In genomic region chr19:37979547-37980082, GRCh38 we compare ENCODE assay signal across 1 cellular context.
TF ChIP-seq lines count a peak whose summit lies in the region.

No MANE protein-coding gene starts in this region.

TF ChIP-seq in GM12878, 131 proteins besides CTCF, POLR2A, EP300 and RAD21 (continued from another document):
- peak; percentile 49; the same call in 1 of the 2 replicates for TF ChIP-seq MAX (IDR thresholded peaks at IDR 0.05; ENCODE audit: low read depth, low read length)
- no peak for TF ChIP-seq NFXL1 (IDR thresholded peaks at IDR 0.05; ENCODE audit: borderline replicate concordance)
- no peak for TF ChIP-seq HDGF (IDR thresholded peaks at IDR 0.05)
- no peak for TF ChIP-seq SPI1 (IDR thresholded peaks at IDR 0.05; ENCODE audit: borderline replicate concordance, insufficient read depth, low read depth, low read length)
- TF ChIP-seq SREBF1 (IDR thresholded peaks at IDR 0.05; ENCODE audit: low read length) = no peak
- no peak for TF ChIP-seq SP1 (IDR thresholded peaks at IDR 0.05; ENCODE audit: low read depth, low read length)
- TF ChIP-seq ZNF207 (IDR thresholded peaks at IDR 0.05; ENCODE audit: borderline replicate concordance) = peak; percentile 65; the same call in 1 of the 2 replicates
- TF ChIP-seq CHD1 (IDR thresholded peaks at IDR 0.05; ENCODE audit: low read depth, low read length) = 0 out of 2 replicates have a peak, but pooled peaks have one; percentile 58
- TF ChIP-seq DPF2 (IDR thresholded peaks at IDR 0.05) = peak; percentile 75
- peak; percentile 53; the same call in 1 of the 2 replicates for TF ChIP-seq MTA3 (IDR thresholded peaks at IDR 0.05; ENCODE audit: borderline replicate concordance, low read length)
- TF ChIP-seq POLR2AphosphoS2 (IDR thresholded peaks at IDR 0.05; ENCODE audit: low read depth, low read length) = no peak
- peak; percentile 78 for TF ChIP-seq ZBTB40 (IDR thresholded peaks at IDR 0.05; ENCODE audit: borderline replicate concordance)
- TF ChIP-seq, protein P1, sequence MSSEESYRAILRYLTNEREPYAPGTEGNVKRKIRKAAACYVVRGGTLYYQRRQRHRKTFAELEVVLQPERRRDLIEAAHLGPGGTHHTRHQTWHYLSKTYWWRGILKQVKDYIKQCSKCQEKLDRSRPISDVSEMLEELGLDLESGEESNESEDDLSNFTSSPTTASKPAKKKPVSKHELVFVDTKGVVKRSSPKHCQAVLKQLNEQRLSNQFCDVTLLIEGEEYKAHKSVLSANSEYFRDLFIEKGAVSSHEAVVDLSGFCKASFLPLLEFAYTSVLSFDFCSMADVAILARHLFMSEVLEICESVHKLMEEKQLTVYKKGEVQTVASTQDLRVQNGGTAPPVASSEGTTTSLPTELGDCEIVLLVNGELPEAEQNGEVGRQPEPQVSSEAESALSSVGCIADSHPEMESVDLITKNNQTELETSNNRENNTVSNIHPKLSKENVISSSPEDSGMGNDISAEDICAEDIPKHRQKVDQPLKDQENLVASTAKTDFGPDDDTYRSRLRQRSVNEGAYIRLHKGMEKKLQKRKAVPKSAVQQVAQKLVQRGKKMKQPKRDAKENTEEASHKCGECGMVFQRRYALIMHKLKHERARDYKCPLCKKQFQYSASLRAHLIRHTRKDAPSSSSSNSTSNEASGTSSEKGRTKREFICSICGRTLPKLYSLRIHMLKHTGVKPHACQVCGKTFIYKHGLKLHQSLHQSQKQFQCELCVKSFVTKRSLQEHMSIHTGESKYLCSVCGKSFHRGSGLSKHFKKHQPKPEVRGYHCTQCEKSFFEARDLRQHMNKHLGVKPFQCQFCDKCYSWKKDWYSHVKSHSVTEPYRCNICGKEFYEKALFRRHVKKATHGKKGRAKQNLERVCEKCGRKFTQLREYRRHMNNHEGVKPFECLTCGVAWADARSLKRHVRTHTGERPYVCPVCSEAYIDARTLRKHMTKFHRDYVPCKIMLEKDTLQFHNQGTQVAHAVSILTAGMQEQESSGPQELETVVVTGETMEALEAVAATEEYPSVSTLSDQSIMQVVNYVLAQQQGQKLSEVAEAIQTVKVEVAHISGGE (CRISPR knock-in tag; IDR thresholded peaks at IDR 0.05) = no peak
- peak; percentile 85 for TF ChIP-seq TCF12 (IDR thresholded peaks at IDR 0.05; ENCODE audit: low read depth, low read length)
- TF ChIP-seq SIN3A (IDR thresholded peaks at IDR 0.05; ENCODE audit: low read depth, low read length) = no peak
- TF ChIP-seq SREBF2 (IDR thresholded peaks at IDR 0.05; ENCODE audit: low read length) = no peak
- TF ChIP-seq, protein P2, sequence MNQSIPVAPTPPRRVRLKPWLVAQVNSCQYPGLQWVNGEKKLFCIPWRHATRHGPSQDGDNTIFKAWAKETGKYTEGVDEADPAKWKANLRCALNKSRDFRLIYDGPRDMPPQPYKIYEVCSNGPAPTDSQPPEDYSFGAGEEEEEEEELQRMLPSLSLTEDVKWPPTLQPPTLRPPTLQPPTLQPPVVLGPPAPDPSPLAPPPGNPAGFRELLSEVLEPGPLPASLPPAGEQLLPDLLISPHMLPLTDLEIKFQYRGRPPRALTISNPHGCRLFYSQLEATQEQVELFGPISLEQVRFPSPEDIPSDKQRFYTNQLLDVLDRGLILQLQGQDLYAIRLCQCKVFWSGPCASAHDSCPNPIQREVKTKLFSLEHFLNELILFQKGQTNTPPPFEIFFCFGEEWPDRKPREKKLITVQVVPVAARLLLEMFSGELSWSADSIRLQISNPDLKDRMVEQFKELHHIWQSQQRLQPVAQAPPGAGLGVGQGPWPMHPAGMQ (IDR thresholded peaks at IDR 0.05; ENCODE audit: borderline replicate concordance) = no peak
- 0 out of 2 replicates have a peak, but pooled peaks have one; percentile 28 for TF ChIP-seq ZNF592 (IDR thresholded peaks at IDR 0.05)
- no peak for TF ChIP-seq FOS (IDR thresholded peaks at IDR 0.05; ENCODE audit: borderline replicate concordance, extremely low read depth, insufficient read length)
- TF ChIP-seq NR2C1 (IDR thresholded peaks at IDR 0.05) = no peak
- TF ChIP-seq BMI1 (IDR thresholded peaks at IDR 0.05; ENCODE audit: borderline replicate concordance) = no peak
- TF ChIP-seq ESRRA (IDR thresholded peaks at IDR 0.05; ENCODE audit: low read length) = no peak
- TF ChIP-seq YBX1 (IDR thresholded peaks at IDR 0.05) = no peak
- TF ChIP-seq CREM (IDR thresholded peaks at IDR 0.05; ENCODE audit: low read depth) = no peak
- TF ChIP-seq, protein P3, sequence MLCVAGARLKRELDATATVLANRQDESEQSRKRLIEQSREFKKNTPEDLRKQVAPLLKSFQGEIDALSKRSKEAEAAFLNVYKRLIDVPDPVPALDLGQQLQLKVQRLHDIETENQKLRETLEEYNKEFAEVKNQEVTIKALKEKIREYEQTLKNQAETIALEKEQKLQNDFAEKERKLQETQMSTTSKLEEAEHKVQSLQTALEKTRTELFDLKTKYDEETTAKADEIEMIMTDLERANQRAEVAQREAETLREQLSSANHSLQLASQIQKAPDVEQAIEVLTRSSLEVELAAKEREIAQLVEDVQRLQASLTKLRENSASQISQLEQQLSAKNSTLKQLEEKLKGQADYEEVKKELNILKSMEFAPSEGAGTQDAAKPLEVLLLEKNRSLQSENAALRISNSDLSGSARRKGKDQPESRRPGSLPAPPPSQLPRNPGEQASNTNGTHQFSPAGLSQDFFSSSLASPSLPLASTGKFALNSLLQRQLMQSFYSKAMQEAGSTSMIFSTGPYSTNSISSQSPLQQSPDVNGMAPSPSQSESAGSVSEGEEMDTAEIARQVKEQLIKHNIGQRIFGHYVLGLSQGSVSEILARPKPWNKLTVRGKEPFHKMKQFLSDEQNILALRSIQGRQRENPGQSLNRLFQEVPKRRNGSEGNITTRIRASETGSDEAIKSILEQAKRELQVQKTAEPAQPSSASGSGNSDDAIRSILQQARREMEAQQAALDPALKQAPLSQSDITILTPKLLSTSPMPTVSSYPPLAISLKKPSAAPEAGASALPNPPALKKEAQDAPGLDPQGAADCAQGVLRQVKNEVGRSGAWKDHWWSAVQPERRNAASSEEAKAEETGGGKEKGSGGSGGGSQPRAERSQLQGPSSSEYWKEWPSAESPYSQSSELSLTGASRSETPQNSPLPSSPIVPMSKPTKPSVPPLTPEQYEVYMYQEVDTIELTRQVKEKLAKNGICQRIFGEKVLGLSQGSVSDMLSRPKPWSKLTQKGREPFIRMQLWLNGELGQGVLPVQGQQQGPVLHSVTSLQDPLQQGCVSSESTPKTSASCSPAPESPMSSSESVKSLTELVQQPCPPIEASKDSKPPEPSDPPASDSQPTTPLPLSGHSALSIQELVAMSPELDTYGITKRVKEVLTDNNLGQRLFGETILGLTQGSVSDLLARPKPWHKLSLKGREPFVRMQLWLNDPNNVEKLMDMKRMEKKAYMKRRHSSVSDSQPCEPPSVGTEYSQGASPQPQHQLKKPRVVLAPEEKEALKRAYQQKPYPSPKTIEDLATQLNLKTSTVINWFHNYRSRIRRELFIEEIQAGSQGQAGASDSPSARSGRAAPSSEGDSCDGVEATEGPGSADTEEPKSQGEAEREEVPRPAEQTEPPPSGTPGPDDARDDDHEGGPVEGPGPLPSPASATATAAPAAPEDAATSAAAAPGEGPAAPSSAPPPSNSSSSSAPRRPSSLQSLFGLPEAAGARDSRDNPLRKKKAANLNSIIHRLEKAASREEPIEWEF (IDR thresholded peaks at IDR 0.05; ENCODE audit: insufficient replicate concordance, low read depth, low read length) = no peak
- peak; percentile 55; the same call in 1 of the 2 replicates for TF ChIP-seq CBFB (IDR thresholded peaks at IDR 0.05; ENCODE audit: low read depth)
- no peak for TF ChIP-seq ZNF24 (IDR thresholded peaks at IDR 0.05)
- TF ChIP-seq, protein P4, sequence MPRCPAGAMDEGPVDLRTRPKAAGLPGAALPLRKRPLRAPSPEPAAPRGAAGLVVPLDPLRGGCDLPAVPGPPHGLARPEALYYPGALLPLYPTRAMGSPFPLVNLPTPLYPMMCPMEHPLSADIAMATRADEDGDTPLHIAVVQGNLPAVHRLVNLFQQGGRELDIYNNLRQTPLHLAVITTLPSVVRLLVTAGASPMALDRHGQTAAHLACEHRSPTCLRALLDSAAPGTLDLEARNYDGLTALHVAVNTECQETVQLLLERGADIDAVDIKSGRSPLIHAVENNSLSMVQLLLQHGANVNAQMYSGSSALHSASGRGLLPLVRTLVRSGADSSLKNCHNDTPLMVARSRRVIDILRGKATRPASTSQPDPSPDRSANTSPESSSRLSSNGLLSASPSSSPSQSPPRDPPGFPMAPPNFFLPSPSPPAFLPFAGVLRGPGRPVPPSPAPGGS (IDR thresholded peaks at IDR 0.05; ENCODE audit: borderline replicate concordance, insufficient read depth, low read depth, low read length, poor library complexity, severe bottlenecking) = no peak
- no peak for TF ChIP-seq MEF2A (IDR thresholded peaks at IDR 0.05; ENCODE audit: insufficient read depth, low read depth, low read length)
- 0 out of 4 replicates have a peak, but pooled peaks of 1 of the 2 experiments have one; percentile 36 for TF ChIP-seq ETV6 (conservative IDR thresholded peaks at IDR 0.05 in 1 of 2, IDR thresholded peaks at IDR 0.05 in 1 of 2; ENCODE audit: borderline replicate concordance in 1 of 2, low read depth in 1 of 2)
- TF ChIP-seq, protein P5, sequence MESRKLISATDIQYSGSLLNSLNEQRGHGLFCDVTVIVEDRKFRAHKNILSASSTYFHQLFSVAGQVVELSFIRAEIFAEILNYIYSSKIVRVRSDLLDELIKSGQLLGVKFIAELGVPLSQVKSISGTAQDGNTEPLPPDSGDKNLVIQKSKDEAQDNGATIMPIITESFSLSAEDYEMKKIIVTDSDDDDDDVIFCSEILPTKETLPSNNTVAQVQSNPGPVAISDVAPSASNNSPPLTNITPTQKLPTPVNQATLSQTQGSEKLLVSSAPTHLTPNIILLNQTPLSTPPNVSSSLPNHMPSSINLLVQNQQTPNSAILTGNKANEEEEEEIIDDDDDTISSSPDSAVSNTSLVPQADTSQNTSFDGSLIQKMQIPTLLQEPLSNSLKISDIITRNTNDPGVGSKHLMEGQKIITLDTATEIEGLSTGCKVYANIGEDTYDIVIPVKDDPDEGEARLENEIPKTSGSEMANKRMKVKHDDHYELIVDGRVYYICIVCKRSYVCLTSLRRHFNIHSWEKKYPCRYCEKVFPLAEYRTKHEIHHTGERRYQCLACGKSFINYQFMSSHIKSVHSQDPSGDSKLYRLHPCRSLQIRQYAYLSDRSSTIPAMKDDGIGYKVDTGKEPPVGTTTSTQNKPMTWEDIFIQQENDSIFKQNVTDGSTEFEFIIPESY (IDR thresholded peaks at IDR 0.05) = peak; percentile 21; the same call in 1 of the 2 replicates
- TF ChIP-seq HCFC1 (IDR thresholded peaks at IDR 0.05; ENCODE audit: low read length) = 0 out of 2 replicates have a peak, but pooled peaks have one; percentile 28
- no peak; the same call in 1 of the 2 replicates for TF ChIP-seq ZBED1 (IDR thresholded peaks at IDR 0.05; ENCODE audit: borderline replicate concordance)
